Comparison of ENCODE assay signal across 8 cellular contexts in the genomic region with DNA sequence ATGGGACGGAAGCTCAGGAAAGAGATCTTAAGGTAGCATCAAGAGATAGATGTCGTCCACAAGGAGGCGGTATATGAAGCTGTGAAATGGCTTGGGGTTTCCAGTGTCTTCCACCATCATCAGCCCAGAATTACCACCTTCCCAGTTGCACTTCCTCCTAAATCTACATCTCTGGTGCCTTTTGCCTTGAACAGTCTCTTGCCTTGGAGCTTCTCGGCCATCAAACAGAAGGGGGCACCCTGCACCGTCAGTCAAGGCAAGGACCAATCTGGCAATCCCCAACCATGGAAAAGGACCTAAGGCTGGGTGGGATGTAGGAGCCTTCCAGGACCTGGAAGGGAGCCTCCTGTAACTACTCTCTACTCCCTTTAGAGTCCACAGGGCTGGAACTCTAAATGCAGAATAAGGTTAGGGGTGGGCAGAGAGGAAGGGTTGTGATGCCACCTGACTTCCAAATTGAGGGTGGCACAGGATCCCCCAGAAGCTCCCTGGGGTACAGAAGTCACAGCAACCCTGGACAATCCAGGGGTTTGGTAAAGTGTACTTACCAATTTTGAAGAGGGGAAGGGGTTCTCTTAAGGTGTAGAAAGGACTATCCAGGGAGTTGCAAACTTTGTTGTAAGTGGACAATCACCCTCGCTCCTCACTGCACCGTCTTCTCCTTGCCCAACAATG. TPM values are rescaled to one million over a fixed set of nuclear protein-coding genes. Genes with fewer than 3 reads are reported as not detected.
DNase-seq lines count a peak whose midpoint lies in the region; ATAC-seq and TF ChIP-seq lines count a peak whose summit lies in the region.

No MANE protein-coding gene starts in this region.

- no peak overlapping the region for H3K4me3 Mint-ChIP-seq in HFFc6
- no peak overlapping the region for H3K4me3 Mint-ChIP-seq in activated naive CD4-positive, alpha-beta T cell treated with anti-CD3 and anti-CD28 coated beads, Interleukin-2, amount 10 ng/mL, durations not matched to agents 7 days and 5 days

- H3K27ac ChIP-seq in adrenal gland: no peak overlapping the region
- H3K27ac ChIP-seq in liver (ENCODE audit: low read depth in 1 of 2, low read length in 2 of 2): no peak overlapping the region

- WGBS in adrenal gland, 4 donors: 39 to 47% (median 43%) methylated on average over 7 of the region's 7 CpGs
- WGBS in liver: 37% methylated on average over 7 of the region's 7 CpGs

- H3K4me3 ChIP-seq in BE2C (ENCODE audit: low read depth, low read length): no peak overlapping the region
- no peak overlapping the region for H3K4me3 ChIP-seq in adrenal gland
- no peak overlapping the region for H3K4me3 ChIP-seq in liver (ENCODE audit: low read depth in 1 of 3, low read length in 3 of 3)

- TF ChIP-seq POLR2A in adrenal gland (IDR thresholded peaks at IDR 0.05): no peak

- peaks cover 4% of the 10 kb centered on the region; the same call in 1 of the 2 replicates for H3K4me1 Mint-ChIP-seq in HFFc6 (ENCODE audit: low read depth)
- no peaks in the 10 kb centered on the region for H3K4me1 Mint-ChIP-seq in activated naive CD4-positive, alpha-beta T cell treated with anti-CD3 and anti-CD28 coated beads, Interleukin-2, amount 10 ng/mL, durations not matched to agents 7 days and 5 days

- H3K9ac ChIP-seq in liver (ENCODE audit: low read depth in 1 of 2, low read length in 2 of 2): no peak overlapping the region

- DNase-seq in BE2C (peak; percentile 42), HFFc6 (no peak), adrenal gland (peak in 5 of 7 donors; percentile 11 to 60 (median 29)), SHP77 (lab: John Stamatoyannopoulos, UW) (no peak)
- no peak for DNase-seq in activated naive CD4-positive, alpha-beta T cell treated with anti-CD3 and anti-CD28 coated beads, Interleukin-2, amount 10 ng/mL, durations not matched to agents 7 days and 5 days

- intact Hi-C loops in adrenal gland (cut with DNase I): no loop called here

- TF ChIP-seq CTCF in BE2C (IDR thresholded peaks at IDR 0.05; ENCODE audit: low read depth, low read length) (peak; percentile 54), HFFc6 (IDR thresholded peaks at IDR 0.05) (peak; percentile 55), adrenal gland (IDR thresholded peaks at IDR 0.05) (peak in 5 of 6 experiments; percentile 17 to 27 (median 23)), liver (IDR thresholded peaks at IDR 0.05; ENCODE audit: low read depth, low read length, missing input control) (no peak)

- H3K27me3 Mint-ChIP-seq in HFFc6 (ENCODE audit: insufficient read depth): peaks cover 37% of the 10 kb centered on the region
- peaks cover 51% of the 10 kb centered on the region for H3K27me3 Mint-ChIP-seq in activated naive CD4-positive, alpha-beta T cell treated with anti-CD3 and anti-CD28 coated beads, Interleukin-2, amount 10 ng/mL, durations not matched to agents 7 days and 5 days

- peak; percentile 22 to 30 for TF ChIP-seq RAD21 in liver (IDR thresholded peaks at IDR 0.05)

- H3K27ac Mint-ChIP-seq in HFFc6: no peak overlapping the region
- H3K27ac Mint-ChIP-seq in activated naive CD4-positive, alpha-beta T cell treated with anti-CD3 and anti-CD28 coated beads, Interleukin-2, amount 10 ng/mL, durations not matched to agents 7 days and 5 days: no peak overlapping the region

- no peaks in the 10 kb centered on the region; the same call in 1 of the 2 replicates for H3K9me3 ChIP-seq in BE2C
- no peaks in the 10 kb centered on the region for H3K9me3 ChIP-seq in adrenal gland (replicated peaks in 1 of 3)
- H3K9me3 ChIP-seq in liver (ENCODE audit: control insufficient read depth in 4 of 4, low read length in 3 of 4): no peaks in the 10 kb centered on the region

- CTCF ChIA-PET in activated naive CD4-positive, alpha-beta T cell treated with anti-CD3 and anti-CD28 coated beads, Interleukin-2, amount 10 ng/mL, durations not matched to agents 7 days and 5 days (lab: Charles Lee): interaction anchor here (1.4 to 1.8 kb wide), 2 partner anchors 17 to 391 kb away, joined by 3 to 4 read pairs; no protein-coding TSS in a partner anchor

- H3K4me1 ChIP-seq in BE2C (no peaks in the 10 kb centered on the region), adrenal gland (replicated peaks in 1 of 2) (no peaks in the 10 kb centered on the region), liver (ENCODE audit: control insufficient read depth in 4 of 4, insufficient read depth in 4 of 4, low read length in 3 of 4) (peaks cover 0 to 6% (median 3%) of the 10 kb centered on the region in 4 donors)

- H3K36me3 ChIP-seq in BE2C (no peaks in the 10 kb centered on the region), adrenal gland (replicated peaks in 1 of 2) (no peaks in the 10 kb centered on the region), liver (ENCODE audit: control insufficient read depth in 4 of 4, insufficient read depth in 3 of 4, low read depth in 1 of 4, low read length in 3 of 4) (no peaks in the 10 kb centered on the region)

- H3K9me3 Mint-ChIP-seq in HFFc6: no peaks in the 10 kb centered on the region
- no peaks in the 10 kb centered on the region for H3K9me3 Mint-ChIP-seq in activated naive CD4-positive, alpha-beta T cell treated with anti-CD3 and anti-CD28 coated beads, Interleukin-2, amount 10 ng/mL, durations not matched to agents 7 days and 5 days

- peaks cover 53% of the 10 kb centered on the region for H3K27me3 ChIP-seq in BE2C
- peaks cover 25% of the 10 kb centered on the region for H3K27me3 ChIP-seq in adrenal gland
- H3K27me3 ChIP-seq in liver (ENCODE audit: control insufficient read depth in 4 of 4, insufficient read depth in 4 of 4, low read length in 3 of 4): peaks cover 3 to 15% (median 8%) of the 10 kb centered on the region in 4 donors

- no peak for ATAC-seq in HG02970 (IDR thresholded peaks at IDR 0.05; ENCODE audit: low FRiP score, unreplicated experiment)
- ATAC-seq in GM18868 (IDR thresholded peaks at IDR 0.05; ENCODE audit: unreplicated experiment): no peak

- H3K36me3 Mint-ChIP-seq in HFFc6 (ENCODE audit: low read depth): no peaks in the 10 kb centered on the region
- H3K36me3 Mint-ChIP-seq in activated naive CD4-positive, alpha-beta T cell treated with anti-CD3 and anti-CD28 coated beads, Interleukin-2, amount 10 ng/mL, durations not matched to agents 7 days and 5 days: no peaks in the 10 kb centered on the region

TF ChIP-seq in liver, 16 proteins besides CTCF, POLR2A, EP300 and RAD21 (continues in another document):
- no peak for TF ChIP-seq YY1 (IDR thresholded peaks at IDR 0.05)
- TF ChIP-seq, protein P1, sequence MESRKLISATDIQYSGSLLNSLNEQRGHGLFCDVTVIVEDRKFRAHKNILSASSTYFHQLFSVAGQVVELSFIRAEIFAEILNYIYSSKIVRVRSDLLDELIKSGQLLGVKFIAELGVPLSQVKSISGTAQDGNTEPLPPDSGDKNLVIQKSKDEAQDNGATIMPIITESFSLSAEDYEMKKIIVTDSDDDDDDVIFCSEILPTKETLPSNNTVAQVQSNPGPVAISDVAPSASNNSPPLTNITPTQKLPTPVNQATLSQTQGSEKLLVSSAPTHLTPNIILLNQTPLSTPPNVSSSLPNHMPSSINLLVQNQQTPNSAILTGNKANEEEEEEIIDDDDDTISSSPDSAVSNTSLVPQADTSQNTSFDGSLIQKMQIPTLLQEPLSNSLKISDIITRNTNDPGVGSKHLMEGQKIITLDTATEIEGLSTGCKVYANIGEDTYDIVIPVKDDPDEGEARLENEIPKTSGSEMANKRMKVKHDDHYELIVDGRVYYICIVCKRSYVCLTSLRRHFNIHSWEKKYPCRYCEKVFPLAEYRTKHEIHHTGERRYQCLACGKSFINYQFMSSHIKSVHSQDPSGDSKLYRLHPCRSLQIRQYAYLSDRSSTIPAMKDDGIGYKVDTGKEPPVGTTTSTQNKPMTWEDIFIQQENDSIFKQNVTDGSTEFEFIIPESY (IDR thresholded peaks at IDR 0.05): no peak
- TF ChIP-seq JUND (IDR thresholded peaks at IDR 0.05): no peak
- TF ChIP-seq SP1 (IDR thresholded peaks at IDR 0.05): no peak
- no peak for TF ChIP-seq HNF4A (conservative IDR thresholded peaks at IDR 0.05)
- TF ChIP-seq, protein P2, sequence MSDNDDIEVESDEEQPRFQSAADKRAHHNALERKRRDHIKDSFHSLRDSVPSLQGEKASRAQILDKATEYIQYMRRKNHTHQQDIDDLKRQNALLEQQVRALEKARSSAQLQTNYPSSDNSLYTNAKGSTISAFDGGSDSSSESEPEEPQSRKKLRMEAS (IDR thresholded peaks at IDR 0.05): no peak
- no peak for TF ChIP-seq TAF1 (conservative IDR thresholded peaks at IDR 0.05)
- TF ChIP-seq FOXA2 (IDR thresholded peaks at IDR 0.05): no peak
- TF ChIP-seq, protein P3, sequence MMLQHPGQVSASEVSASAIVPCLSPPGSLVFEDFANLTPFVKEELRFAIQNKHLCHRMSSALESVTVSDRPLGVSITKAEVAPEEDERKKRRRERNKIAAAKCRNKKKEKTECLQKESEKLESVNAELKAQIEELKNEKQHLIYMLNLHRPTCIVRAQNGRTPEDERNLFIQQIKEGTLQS (IDR thresholded peaks at IDR 0.05): no peak
- TF ChIP-seq EGR1 (IDR thresholded peaks at IDR 0.05; ENCODE audit: low read depth in 2 of 2): no peak

RNA-seq across cellular contexts. Expression of a gene that starts 1.0 kb away (rescaled TPM):
- polyA plus RNA-seq in BE2C (2012; ENCODE audit: insufficient read depth, insufficient read length, low read depth): 3.4 TPM
- not detected for total RNA-seq in HFFc6 (2021; fragmentation: NEBNext Ultra II Directional; extraction: Animal tissue kit (Norgen Biotek cat#: 25700))
- total RNA-seq in adrenal gland: 10 to 100 TPM in 1 of 8 donors, 1 to 10 TPM in 4, under 1 TPM in 3; 0.32 to 60.7 (median 1.5) TPM
- polyA plus RNA-seq in adrenal gland: 1 to 10 TPM; 3.3 to 8.6 (median 4.3) TPM
- 1 to 10 TPM in 1 of 2 donors, under 1 TPM in 1; 0.08 to 1.1 TPM for total RNA-seq in liver
- polyA plus RNA-seq in liver: under 1 TPM; 0.01 to 0.35 TPM

Comparison
In these comparisons a context has a peak if more than half of its experiments do, and no peak if none do; other contexts are left out.
1. DNase-seq: peak in BE2C (single experiment) and adrenal gland (5 of 7); none in HFFc6 (single experiment), SHP77 (0 of 2) and activated naive CD4-positive, alpha-beta T cell treated with anti-CD3 and anti-CD28 coated beads, Interleukin-2, amount 10 ng/mL, durations not matched to agents 7 days and 5 days (single experiment).